Comparison of ENCODE assay signal across 1 cellular context in the genomic region with DNA sequence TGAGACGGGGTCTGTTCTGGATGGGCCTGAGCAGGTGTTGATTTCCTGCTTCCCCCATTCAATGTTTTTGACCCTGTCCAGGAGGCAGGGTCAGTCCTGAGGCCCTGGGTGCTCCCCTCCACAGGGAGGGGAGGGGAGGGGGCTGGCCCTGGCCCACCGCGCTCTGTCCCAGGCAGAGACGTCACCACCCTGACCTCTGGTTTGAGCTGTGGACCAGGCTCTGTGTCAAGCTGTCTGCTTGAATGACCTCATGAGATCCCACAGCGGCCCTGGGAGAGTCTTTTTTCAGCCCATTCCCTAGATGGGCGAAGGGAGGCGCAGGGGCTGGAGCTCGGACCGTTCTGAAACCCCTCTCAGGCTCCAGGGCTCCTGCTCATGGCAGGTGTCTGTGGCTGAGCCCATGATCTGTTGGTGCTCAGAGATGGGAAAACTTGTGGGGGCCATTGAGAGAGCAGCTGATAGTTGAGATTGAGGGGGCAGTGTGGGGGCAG.
TF ChIP-seq lines count a peak whose summit lies in the region.

No MANE protein-coding gene starts in this region.

TF ChIP-seq in IMR-90, 13 proteins besides CTCF, POLR2A, EP300 and RAD21:
- TF ChIP-seq FOS (IDR thresholded peaks at IDR 0.05; ENCODE audit: low read depth, low read length) (no peak), SMC3 (IDR thresholded peaks at IDR 0.05; ENCODE audit: low read depth, low read length) (no peak), MAZ (IDR thresholded peaks at IDR 0.05; ENCODE audit: borderline replicate concordance, low read depth, low read length) (no peak), NFE2L2 (IDR thresholded peaks at IDR 0.05; ENCODE audit: low read depth, low read length) (no peak), MAFK (IDR thresholded peaks at IDR 0.05; ENCODE audit: low read depth, low read length) (no peak), RCOR1 (IDR thresholded peaks at IDR 0.05; ENCODE audit: insufficient replicate concordance, low read length) (no peak), CHD1 (IDR thresholded peaks at IDR 0.05; ENCODE audit: low read depth, low read length) (no peak), BHLHE40 (IDR thresholded peaks at IDR 0.05; ENCODE audit: low read depth, low read length) (no peak)
- TF ChIP-seq, protein P1, sequence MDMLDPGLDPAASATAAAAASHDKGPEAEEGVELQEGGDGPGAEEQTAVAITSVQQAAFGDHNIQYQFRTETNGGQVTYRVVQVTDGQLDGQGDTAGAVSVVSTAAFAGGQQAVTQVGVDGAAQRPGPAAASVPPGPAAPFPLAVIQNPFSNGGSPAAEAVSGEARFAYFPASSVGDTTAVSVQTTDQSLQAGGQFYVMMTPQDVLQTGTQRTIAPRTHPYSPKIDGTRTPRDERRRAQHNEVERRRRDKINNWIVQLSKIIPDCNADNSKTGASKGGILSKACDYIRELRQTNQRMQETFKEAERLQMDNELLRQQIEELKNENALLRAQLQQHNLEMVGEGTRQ (IDR thresholded peaks at IDR 0.05; ENCODE audit: low read depth, low read length), result no peak
- TF ChIP-seq, protein P2, sequence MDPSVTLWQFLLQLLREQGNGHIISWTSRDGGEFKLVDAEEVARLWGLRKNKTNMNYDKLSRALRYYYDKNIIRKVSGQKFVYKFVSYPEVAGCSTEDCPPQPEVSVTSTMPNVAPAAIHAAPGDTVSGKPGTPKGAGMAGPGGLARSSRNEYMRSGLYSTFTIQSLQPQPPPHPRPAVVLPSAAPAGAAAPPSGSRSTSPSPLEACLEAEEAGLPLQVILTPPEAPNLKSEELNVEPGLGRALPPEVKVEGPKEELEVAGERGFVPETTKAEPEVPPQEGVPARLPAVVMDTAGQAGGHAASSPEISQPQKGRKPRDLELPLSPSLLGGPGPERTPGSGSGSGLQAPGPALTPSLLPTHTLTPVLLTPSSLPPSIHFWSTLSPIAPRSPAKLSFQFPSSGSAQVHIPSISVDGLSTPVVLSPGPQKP (IDR thresholded peaks at IDR 0.05; ENCODE audit: borderline replicate concordance, low read depth, low read length), result no peak
